ENCODE assay signal across 8 cellular contexts in the genomic region with DNA sequence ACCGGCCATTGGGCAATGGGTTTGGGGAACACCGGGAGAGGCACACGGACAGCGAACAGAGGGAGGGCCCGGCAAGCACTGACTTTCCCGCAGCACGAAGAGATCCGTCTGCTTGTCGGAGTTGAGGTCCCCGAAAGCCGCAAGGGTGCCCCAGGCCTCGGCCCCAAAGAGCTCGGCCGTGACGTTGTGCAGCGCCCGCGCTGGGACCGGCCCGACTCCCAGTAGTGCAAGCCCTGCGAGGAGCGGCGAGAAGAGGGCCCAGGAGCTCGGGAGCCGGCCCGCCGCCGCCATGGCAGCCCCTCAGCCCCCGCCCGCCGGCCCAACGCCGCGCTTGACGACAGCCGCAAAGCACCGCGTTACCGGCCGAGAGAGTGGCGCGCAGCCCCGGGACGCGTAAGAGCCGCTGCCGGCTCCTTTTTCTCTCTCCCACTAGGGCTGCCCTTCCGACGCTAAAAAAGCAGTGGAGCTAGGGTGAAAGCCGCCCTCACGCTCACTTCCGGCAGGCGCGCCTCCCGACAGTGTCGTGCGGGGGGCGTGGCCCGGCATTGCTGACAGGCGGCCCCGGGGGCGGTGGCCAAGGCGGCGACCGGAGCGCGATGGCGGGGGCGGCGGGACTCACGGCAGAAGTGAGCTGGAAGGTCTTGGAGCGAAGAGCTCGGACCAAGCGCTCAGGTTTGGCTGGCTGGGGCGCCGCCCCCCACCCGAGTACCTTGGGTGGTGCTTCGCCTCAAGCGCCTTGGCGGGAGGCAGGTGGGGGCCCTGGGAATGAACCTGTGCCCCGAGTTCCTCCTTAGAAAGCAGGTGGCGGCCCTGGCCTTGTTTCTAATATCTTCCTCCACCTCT. TPM values are rescaled to one million over a fixed set of nuclear protein-coding genes. Genes with fewer than 3 reads are reported as not detected.
DNase-seq lines count a peak whose midpoint lies in the region; ATAC-seq, FAIRE-seq and TF ChIP-seq lines count a peak whose summit lies in the region.

ITFG1 (minus strand) TSS at position 309 of the 843 bp plus-strand sequence; CDS start at position 291, 18 bp downstream.
PHKB (plus strand) TSS at position 577 of the 843 bp plus-strand sequence; CDS start at position 597, 20 bp downstream.

- peak within 1 kb of the TSS; percentile 97; the same call in 1 of the 2 replicates for H4K8ac ChIP-seq in H1 (ENCODE audit: extremely low read depth, insufficient read depth, low read length)
- peak within 1 kb of the TSS; percentile 97 for H4K8ac ChIP-seq in mesenchymal stem cell (ENCODE audit: low read length)

- TF ChIP-seq RAD21 in H1 (IDR thresholded peaks at IDR 0.05 in 1 of 2, conservative IDR thresholded peaks at IDR 0.05 in 1 of 2; ENCODE audit: low read depth in 2 of 2, low read length in 2 of 2), result peak; percentile 11 to 13; a peak in 2 of 4 replicates

- POLR2A ChIA-PET in H1 (lab: Charles Lee; ENCODE audit: partially characterized antibody), result interaction anchor here (0.7 to 2.0 kb wide), 9 partner anchors 10 to 318 kb away, joined by 3 to 6 read pairs (median 3); partner anchors contain the start of gene NETO2

- H3K9ac ChIP-seq in H1 (replicated peaks in 1 of 4; ENCODE audit: extremely low read depth in 1 of 4, low read depth in 3 of 4, low read length in 3 of 4) (peak within 1 kb of the TSS; percentile 81 to 86 (median 84)), mesenchymal stem cell (ENCODE audit: low read length) (peak within 1 kb of the TSS; percentile 98)

- H3K4me2 ChIP-seq in H1 (ENCODE audit: insufficient read depth in 1 of 2, low read depth in 2 of 2, low read length in 2 of 2) (peak within 1 kb of the TSS; percentile 93 to 97), mesenchymal stem cell (ENCODE audit: low read length, poor library complexity, severe bottlenecking) (peak within 1 kb of the TSS; percentile 71)

- H3K18ac ChIP-seq in H1 (ENCODE audit: extremely low read depth, low read length) (peak within 1 kb of the TSS; percentile 93), mesenchymal stem cell (ENCODE audit: low read depth in 1 of 2, low read length in 2 of 2) (peak within 1 kb of the TSS; percentile 94 to 100)

- H2BK5ac ChIP-seq in H1 (ENCODE audit: low read depth, low read length) (peak within 1 kb of the TSS; percentile 66), mesenchymal stem cell (ENCODE audit: low read depth, low read length, poor library complexity, severe bottlenecking) (peak within 1 kb of the TSS; percentile 100)

- peak within 1 kb of the TSS; percentile 63 for H3K56ac ChIP-seq in H1 (replicated peaks; ENCODE audit: insufficient read length, low read depth, low read length)

- H3K14ac ChIP-seq in H1 (ENCODE audit: insufficient read length) (no peak within 1 kb of the TSS), mesenchymal stem cell (ENCODE audit: low read length in 2 of 2) (peak within 1 kb of the TSS; percentile 86 to 94)

- peak; percentile 74 for ATAC-seq in GM19463 (IDR thresholded peaks at IDR 0.05; ENCODE audit: unreplicated experiment)
- ATAC-seq in activated CD8-positive, alpha-beta memory T cell treated with anti-CD3 and anti-CD28 coated beads, Interleukin-2, amount 10 ng/mL, durations not matched to agents 7 days and 5 days, result peak; percentile 88

- H2BK20ac ChIP-seq in H1 (ENCODE audit: low read length), result no peak within 1 kb of the TSS

- no peaks in the 10 kb centered on the region for H3K27me3 ChIP-seq in HL-60 (ENCODE audit: insufficient read depth, poor library complexity, severe bottlenecking)
- H3K27me3 ChIP-seq in H1 (replicated peaks in 1 of 4; ENCODE audit: control insufficient read depth in 3 of 4, extremely low read depth in 1 of 4, insufficient read depth in 3 of 4, low read length in 3 of 4), result no peaks in the 10 kb centered on the region
- no peaks in the 10 kb centered on the region for H3K27me3 ChIP-seq in mesenchymal stem cell (ENCODE audit: control insufficient read depth in 1 of 2, insufficient read depth in 1 of 2, low read length in 2 of 2)

- H3K23ac ChIP-seq in H1 (ENCODE audit: insufficient read length) (no peak within 1 kb of the TSS), mesenchymal stem cell (ENCODE audit: low read length in 2 of 2) (peak within 1 kb of the TSS in 1 of 2 experiments; percentile 94)

- no peaks in the 10 kb centered on the region for H3K27me3 Mint-ChIP-seq in activated CD8-positive, alpha-beta memory T cell treated with anti-CD3 and anti-CD28 coated beads, Interleukin-2, amount 10 ng/mL, durations not matched to agents 7 days and 5 days

- peaks cover 0 to 12% (median 6%) of the 10 kb centered on the region in 4 experiments; a peak in 3 of 7 replicates for H3K4me1 ChIP-seq in H1 (replicated peaks in 1 of 4; ENCODE audit: control insufficient read depth in 3 of 4, insufficient read depth in 4 of 4, low read length in 3 of 4)
- H3K4me1 ChIP-seq in mesenchymal stem cell (ENCODE audit: control insufficient read depth, insufficient read depth, low read depth, low read length), result peaks cover 5% of the 10 kb centered on the region

- H4K5ac ChIP-seq in H1 (ENCODE audit: insufficient read length, low read depth, low read length), result peak within 1 kb of the TSS; percentile 53

- H2AFZ ChIP-seq in H1 (ENCODE audit: low read length), result peak within 1 kb of the TSS; percentile 70; the same call in 1 of the 2 replicates
- H2AFZ ChIP-seq in mesenchymal stem cell (ENCODE audit: low read depth, low read length), result peak within 1 kb of the TSS; percentile 93

- H3K4me3 ChIP-seq in HL-60 (replicated peaks; ENCODE audit: insufficient read depth, low read length) (peak within 1 kb of the TSS; percentile 74), H1 (ENCODE audit: extremely low read depth in 1 of 4, insufficient read depth in 2 of 4, low read depth in 3 of 4, low read length in 4 of 4) (peak within 1 kb of the TSS; percentile 87 to 94 (median 92)), mesenchymal stem cell (ENCODE audit: insufficient read depth in 1 of 2, low read depth in 1 of 2, low read length in 2 of 2) (peak within 1 kb of the TSS; percentile 94 to 97)

- H3K79me1 ChIP-seq in H1 (ENCODE audit: low read depth, low read length) (0 out of 2 replicates have a peak, but pooled peaks cover 3% of the 10 kb centered on the region), mesenchymal stem cell (replicated peaks; ENCODE audit: low read length, poor library complexity, severe bottlenecking) (peaks cover 18% of the 10 kb centered on the region)

- no peak for TF ChIP-seq CTCF in HL-60 (IDR thresholded peaks at IDR 0.05; ENCODE audit: insufficient read depth, low read length)
- no peak; a peak in 1 of 4 replicates for TF ChIP-seq CTCF in H1 (IDR thresholded peaks at IDR 0.05; ENCODE audit: control extremely low read depth in 1 of 3, insufficient read depth in 1 of 3, low read depth in 1 of 3, low read length in 3 of 3)

- peaks cover 0 to 4% (median 0%) of the 10 kb centered on the region in 4 experiments; a peak in 1 of 8 replicates for H3K36me3 ChIP-seq in H1 (ENCODE audit: control insufficient read depth in 2 of 4, insufficient read depth in 4 of 4, low read length in 3 of 4)
- peaks cover 0 to 28% of the 10 kb centered on the region in 2 experiments for H3K36me3 ChIP-seq in mesenchymal stem cell (ENCODE audit: control insufficient read depth in 1 of 2, insufficient read depth in 2 of 2, low read depth in 1 of 2, low read length in 2 of 2)

- H3K4ac ChIP-seq in H1 (replicated peaks; ENCODE audit: insufficient read length, low read depth, low read length) (no peak within 1 kb of the TSS), mesenchymal stem cell (ENCODE audit: low read depth in 1 of 2, low read length in 2 of 2) (peak within 1 kb of the TSS; percentile 99)

- CTCF ChIA-PET in activated CD8-positive, alpha-beta memory T cell treated with anti-CD3 and anti-CD28 coated beads, Interleukin-2, amount 10 ng/mL, durations not matched to agents 7 days and 5 days (lab: Charles Lee), result interaction anchor here (0.6 to 2.5 kb wide), 8 partner anchors 10 to 488 kb away, joined by 3 to 9 read pairs (median 4); partner anchors contain the start of gene NETO2
- CTCF ChIA-PET in H1 (lab: Charles Lee; ENCODE audit: partially characterized antibody), result interaction anchor here (0.6 to 2.7 kb wide), 8 partner anchors 10 to 320 kb away, joined by 3 to 9 read pairs (median 4); partner anchors contain the start of gene NETO2

- H3K27ac ChIP-seq in HL-60 (replicated peaks) (peak within 1 kb of the TSS; percentile 92), H1 (ENCODE audit: low read depth, low read length) (peak within 1 kb of the TSS; percentile 93), mesenchymal stem cell (ENCODE audit: low read length, poor library complexity, severe bottlenecking) (peak within 1 kb of the TSS; percentile 100)

- FAIRE-seq in H1 (lab: Jason Lieb, UNC), result no peak

- peaks cover 50% of the 10 kb centered on the region for H3K4me1 Mint-ChIP-seq in activated CD8-positive, alpha-beta memory T cell treated with anti-CD3 and anti-CD28 coated beads, Interleukin-2, amount 10 ng/mL, durations not matched to agents 7 days and 5 days

- TF ChIP-seq EP300 in H1 (IDR thresholded peaks at IDR 0.05; ENCODE audit: borderline replicate concordance in 1 of 2, low read depth in 2 of 2, low read length in 2 of 2), result no peak

- no peak within 1 kb of the TSS for H2BK120ac ChIP-seq in H1 (replicated peaks; ENCODE audit: low read depth, low read length)
- peak within 1 kb of the TSS; percentile 96 for H2BK120ac ChIP-seq in mesenchymal stem cell (ENCODE audit: low read depth, low read length)

- peak within 1 kb of the TSS; percentile 99 for H3K4me3 Mint-ChIP-seq in activated CD8-positive, alpha-beta memory T cell treated with anti-CD3 and anti-CD28 coated beads, Interleukin-2, amount 10 ng/mL, durations not matched to agents 7 days and 5 days

- peak; percentile 53 for DNase-seq in COLO829 (ENCODE audit: low spot score)
- DNase-seq in HL-60 (ENCODE audit: low read depth in 1 of 2, low spot score in 1 of 2), result peak; percentile 88 to 93
- DNase-seq in NOMO-1 treated with DMSO at 0.1 percent for 48 hours (lab: John Stamatoyannopoulos, UW; ENCODE audit: unreplicated experiment), result peak; percentile 87
- peak; percentile 96 for DNase-seq in activated CD8-positive, alpha-beta memory T cell treated with anti-CD3 and anti-CD28 coated beads, Interleukin-2, amount 10 ng/mL, durations not matched to agents 7 days and 5 days
- DNase-seq in H1 (ENCODE audit: low read depth in 1 of 2, low spot score in 2 of 2), result peak; percentile 67 to 92
- DNase-seq in mesenchymal stem cell, result peak; percentile 94
- peak; percentile 89 for DNase-seq in stimulated activated CD8-positive, alpha-beta memory T cell treated with anti-CD3 and anti-CD28 coated beads, Interleukin-12 subunit alpha, Interleukin-12 subunit beta, amount 100 ng/mL, for 24 hours (ENCODE audit: extremely low read depth)

- peak within 1 kb of the TSS; percentile 94 for H3K27ac Mint-ChIP-seq in activated CD8-positive, alpha-beta memory T cell treated with anti-CD3 and anti-CD28 coated beads, Interleukin-2, amount 10 ng/mL, durations not matched to agents 7 days and 5 days

- H4K20me1 ChIP-seq in H1 (replicated peaks in 1 of 2; ENCODE audit: control insufficient read depth in 1 of 2, insufficient read depth in 2 of 2, low read length in 2 of 2), result no peaks in the 10 kb centered on the region

- H3K79me2 ChIP-seq in H1 (ENCODE audit: control insufficient read depth in 1 of 2, insufficient read depth in 2 of 2, low read length in 2 of 2), result peaks cover 0 to 21% of the 10 kb centered on the region in 2 experiments; a peak in 3 of 4 replicates

- H2AK5ac ChIP-seq in H1 (ENCODE audit: low read depth, low read length), result no peak within 1 kb of the TSS
- peak within 1 kb of the TSS; percentile 86 for H2AK5ac ChIP-seq in mesenchymal stem cell (ENCODE audit: low read length, severe bottlenecking)

- no peak within 1 kb of the TSS for H2BK15ac ChIP-seq in H1 (ENCODE audit: low read length)
- H2BK15ac ChIP-seq in mesenchymal stem cell (ENCODE audit: low read depth, poor library complexity, severe bottlenecking), result peak within 1 kb of the TSS; percentile 87

- 1% methylated on average over 63 of the region's 82 CpGs; no CpG with 5 or more reads in 1 of the 2 experiments for WGBS in H1 (ENCODE audit: extremely low coverage in 1 of 2, insufficient coverage in 1 of 2, insufficient read length in 1 of 2, insufficient replicate concordance in 2 of 2, low coverage in 1 of 2, low lambda C conversion rate in 2 of 2, missing lambda C conversion rate in 1 of 2), 2 experiments
- under 1% methylated on average over 79 of the region's 82 CpGs for WGBS in mesenchymal stem cell

- peaks cover 9% of the 10 kb centered on the region; the same call in 1 of the 2 replicates for H3K23me2 ChIP-seq in H1 (ENCODE audit: low read depth, low read length)

- H2BK12ac ChIP-seq in H1 (ENCODE audit: low read depth, low read length), result no peak within 1 kb of the TSS
- peak within 1 kb of the TSS; percentile 56 to 90 for H2BK12ac ChIP-seq in mesenchymal stem cell (ENCODE audit: low read length in 2 of 2)

- TF ChIP-seq POLR2A in H1 (IDR thresholded peaks at IDR 0.05; ENCODE audit: control extremely low read depth in 1 of 2, low read depth in 2 of 2, low read length in 2 of 2), result peak in 1 of 2 experiments; percentile 76; a peak in 1 of 3 replicates

- H4K91ac ChIP-seq in H1 (replicated peaks; ENCODE audit: insufficient read length, low read length), result peak within 1 kb of the TSS; percentile 65
- H4K91ac ChIP-seq in mesenchymal stem cell (ENCODE audit: low read length), result peak within 1 kb of the TSS; percentile 98

- H3K36me3 Mint-ChIP-seq in activated CD8-positive, alpha-beta memory T cell treated with anti-CD3 and anti-CD28 coated beads, Interleukin-2, amount 10 ng/mL, durations not matched to agents 7 days and 5 days, result peaks cover 15% of the 10 kb centered on the region

- H3K9me3 ChIP-seq in H1 (ENCODE audit: insufficient read depth in 2 of 2, low read depth in 1 of 2, low read length in 1 of 2) (no peaks in the 10 kb centered on the region), mesenchymal stem cell (ENCODE audit: control insufficient read depth, low read length) (no peaks in the 10 kb centered on the region)

- no peaks in the 10 kb centered on the region for H3K9me3 Mint-ChIP-seq in activated CD8-positive, alpha-beta memory T cell treated with anti-CD3 and anti-CD28 coated beads, Interleukin-2, amount 10 ng/mL, durations not matched to agents 7 days and 5 days (ENCODE audit: low read depth)

RNA-seq across cellular contexts. Expression of gene ITFG1, which starts in this region (rescaled TPM):
- 10 to 100 TPM; 22.1 to 25.4 TPM for total RNA-seq in activated CD8-positive, alpha-beta memory T cell treated with anti-CD3 and anti-CD28 coated beads, Interleukin-2, amount 10 ng/mL, durations not matched to agents 7 days and 5 days
- total RNA-seq in H1 (2021; fragmentation: NEBNext Ultra II Directional; extraction: Animal tissue kit (Norgen Biotek cat#: 25700)), result 18.8 and 22.2 TPM in 2 replicates
- polyA plus RNA-seq in H1 (2011; rRNA removed), result 7.1 and 13.8 TPM in 2 replicates
- 13.9 TPM for polyA plus RNA-seq in H1 (2011; cell fraction: cytosol; rRNA removed)
- 8.4 TPM for polyA plus RNA-seq in H1 (2011; cell fraction: nucleus; rRNA removed)
- 10.3 to 16.5 TPM (median 11.1 TPM) in 4 replicates for polyA plus RNA-seq in H1 (2012, experiment 1 of 2)
- polyA plus RNA-seq in H1 (2012, experiment 2 of 2), result 1.3 TPM
- polyA plus RNA-seq in H1 (2013, experiment 1 of 2), result 23.4 TPM
- polyA plus RNA-seq in H1 (2013, experiment 2 of 2), result 32.3 TPM
- 13.5 and 29.0 TPM in 2 replicates for polyA minus RNA-seq in H1 (2011; rRNA and poly(A)+ RNA removed)
- polyA minus RNA-seq in H1 (2011; cell fraction: cytosol; rRNA and poly(A)+ RNA removed), result 7.6 TPM
- polyA minus RNA-seq in H1 (2011; cell fraction: nucleus; rRNA and poly(A)+ RNA removed), result 57.7 TPM
- polyA plus RNA-seq in mesenchymal stem cell (2013, experiment 1 of 2), result 95.1 TPM
- polyA plus RNA-seq in mesenchymal stem cell (2013, experiment 2 of 2), result 104 TPM

RNA-seq across cellular contexts. Expression of gene PHKB, which starts in this region (rescaled TPM):
- total RNA-seq in activated CD8-positive, alpha-beta memory T cell treated with anti-CD3 and anti-CD28 coated beads, Interleukin-2, amount 10 ng/mL, durations not matched to agents 7 days and 5 days, result 10 to 100 TPM; 33.7 to 35.7 TPM
- 38.3 TPM in 2 replicates for total RNA-seq in H1 (2021; fragmentation: NEBNext Ultra II Directional; extraction: Animal tissue kit (Norgen Biotek cat#: 25700))
- polyA plus RNA-seq in H1 (2011; rRNA removed), result 13.6 and 18.6 TPM in 2 replicates
- 24.8 TPM for polyA plus RNA-seq in H1 (2011; cell fraction: cytosol; rRNA removed)
- 16.9 TPM for polyA plus RNA-seq in H1 (2011; cell fraction: nucleus; rRNA removed)
- 21.7 to 29.4 TPM (median 24.3 TPM) in 4 replicates for polyA plus RNA-seq in H1 (2012, experiment 1 of 2)
- polyA plus RNA-seq in H1 (2012, experiment 2 of 2), result 1.3 TPM
- 17.9 TPM for polyA plus RNA-seq in H1 (2013, experiment 1 of 2)
- polyA plus RNA-seq in H1 (2013, experiment 2 of 2), result 18.6 TPM
- 101 and 102 TPM in 2 replicates for polyA minus RNA-seq in H1 (2011; rRNA and poly(A)+ RNA removed)
- 37.1 TPM for polyA minus RNA-seq in H1 (2011; cell fraction: cytosol; rRNA and poly(A)+ RNA removed)
- 97.3 TPM for polyA minus RNA-seq in H1 (2011; cell fraction: nucleus; rRNA and poly(A)+ RNA removed)
- 40.3 TPM for polyA plus RNA-seq in mesenchymal stem cell (2013, experiment 1 of 2)
- polyA plus RNA-seq in mesenchymal stem cell (2013, experiment 2 of 2), result 38.8 TPM

Comparison
In these comparisons a context has a peak if more than half of its experiments do, and no peak if none do; other contexts are left out.
1. Peak in every context shown above with its lines: DNase-seq, ATAC-seq, H3K4me3 ChIP-seq and H3K27ac ChIP-seq.